In genomic region chr9:93164085-93164484, GRCh38 we compare ENCODE assay signal across 1 cellular context.
TF ChIP-seq lines count a peak whose summit lies in the region.

No MANE protein-coding gene starts in this region.

TF ChIP-seq in GM23338, 12 proteins besides CTCF, POLR2A, EP300 and RAD21 (continued from another document):
- TF ChIP-seq ZNF462 (CRISPR knock-in tag; IDR thresholded peaks at IDR 0.05) (no peak), REST (IDR thresholded peaks at IDR 0.05; ENCODE audit: unreplicated experiment) (no peak), JUNB (IDR thresholded peaks at IDR 0.05; ENCODE audit: unreplicated experiment) (no peak), CREB1 (CRISPR knock-in tag; IDR thresholded peaks at IDR 0.05; ENCODE audit: low read depth) (no peak), STAT1 (IDR thresholded peaks at IDR 0.05; ENCODE audit: unreplicated experiment) (no peak), POLR2AphosphoS5 (IDR thresholded peaks at IDR 0.05; ENCODE audit: low read depth) (no peak)
